25 cellular contexts compared by ENCODE assay signal in the genomic region with DNA sequence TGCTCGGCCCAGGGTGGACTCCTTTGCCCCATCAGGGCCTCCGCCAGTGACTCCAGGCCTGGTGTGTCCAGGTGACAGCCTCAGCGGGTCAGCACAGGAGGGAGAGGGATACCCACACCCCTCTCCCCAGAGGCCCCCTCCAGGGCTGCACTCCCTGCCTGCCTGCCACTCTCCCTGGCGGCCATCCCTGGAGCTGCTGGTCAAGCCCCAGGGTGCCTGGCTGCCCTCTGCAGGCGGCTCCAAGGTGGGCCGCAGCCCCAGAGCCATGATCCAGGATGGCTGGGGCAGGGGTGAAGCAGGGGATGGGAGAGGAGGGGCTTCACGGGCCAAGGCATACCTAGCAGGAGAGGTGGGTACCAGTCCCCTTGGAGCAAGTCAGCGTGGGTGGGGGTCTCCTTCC. TPM values are rescaled to one million over a fixed set of nuclear protein-coding genes. Genes with fewer than 3 reads are reported as not detected.
DNase-seq lines count a peak whose midpoint lies in the region; FAIRE-seq and TF ChIP-seq lines count a peak whose summit lies in the region.
"Had no signal": no experiment of that assay in that cellular context is flagged by ENCODE, and none has a peak within 500 bp of the region (broad histone marks: within the 10 kb centered on the region; RNA-seq: fewer than 3 reads in every experiment).

No MANE protein-coding gene starts in this region.

- H3K27me3 Mint-ChIP-seq in H9 (ENCODE audit: low read depth) = peaks cover 8% of the 10 kb centered on the region
- H3K27me3 Mint-ChIP-seq in astrocyte (ENCODE audit: low read depth, unreplicated experiment) = no peaks in the 10 kb centered on the region
- H3K27me3 Mint-ChIP-seq: naive thymus-derived CD4-positive, alpha-beta T cell; stimulated activated naive CD8-positive, alpha-beta T cell treated with anti-CD3 and anti-CD28 coated beads, Interleukin-15, Interleukin-2, amounts not matched to agents 100 ng/mL and 50 ng/mL, for 24 hours had no signal

- H3K4me1 ChIP-seq in H9 (ENCODE audit: insufficient read depth, low read length) = no peaks in the 10 kb centered on the region; the same call in 1 of the 2 replicates
- peaks cover 43% of the 10 kb centered on the region for H3K4me1 ChIP-seq in astrocyte (ENCODE audit: insufficient read depth, low read length)
- H3K4me1 ChIP-seq: parathyroid adenoma had no signal

- peaks cover 8 to 18% of the 10 kb centered on the region in 2 experiments for H3K4me1 Mint-ChIP-seq in H9
- peaks cover 2% of the 10 kb centered on the region for H3K4me1 Mint-ChIP-seq in astrocyte (ENCODE audit: low read depth, unreplicated experiment)

- intact Hi-C loops in cardiac septum (cut with DNase I) = no loop called here

- peaks cover 6% of the 10 kb centered on the region; the same call in 1 of the 2 replicates for H3K27me3 ChIP-seq in H9 (ENCODE audit: insufficient read depth, low read length)
- no peaks in the 10 kb centered on the region for H3K27me3 ChIP-seq in astrocyte (ENCODE audit: insufficient read depth, low read length)
- H3K27me3 ChIP-seq in layer of hippocampus (ENCODE audit: control insufficient read depth, insufficient read depth, low read length) = no peaks in the 10 kb centered on the region
- H3K27me3 ChIP-seq: sigmoid colon, upper lobe of left lung had no signal

- peaks cover 0 to 4% (median 0%) of the 10 kb centered on the region in 3 experiments; a peak in 2 of 7 replicates for H3K36me3 Mint-ChIP-seq in H9 (ENCODE audit: insufficient read depth in 1 of 3, low read depth in 3 of 3)
- peaks cover 2% of the 10 kb centered on the region for H3K36me3 Mint-ChIP-seq in astrocyte (ENCODE audit: low read depth, unreplicated experiment)

- no peak overlapping the region for H3K27ac Mint-ChIP-seq in H9
- no peak overlapping the region for H3K27ac Mint-ChIP-seq in astrocyte (ENCODE audit: unreplicated experiment)
- H3K27ac Mint-ChIP-seq: CD4-positive, alpha-beta T cell; naive thymus-derived CD4-positive, alpha-beta T cell; stimulated activated naive CD8-positive, alpha-beta T cell treated with anti-CD3 and anti-CD28 coated beads, Interleukin-15, Interleukin-2, amounts not matched to agents 100 ng/mL and 50 ng/mL, for 24 hours had no signal

- WGBS in H9 (ENCODE audit: extremely low coverage, insufficient read length, low lambda C conversion rate) = no CpG with 5 or more reads among the region's 8 CpGs

- H3K4me3 Mint-ChIP-seq in H9 = no peak overlapping the region
- H3K4me3 Mint-ChIP-seq in astrocyte (ENCODE audit: unreplicated experiment) = no peak overlapping the region
- H3K4me3 Mint-ChIP-seq: CD4-positive, alpha-beta T cell; stimulated activated naive CD8-positive, alpha-beta T cell treated with anti-CD3 and anti-CD28 coated beads, Interleukin-15, Interleukin-2, amounts not matched to agents 100 ng/mL and 50 ng/mL, for 24 hours had no signal

- H3K79me2 ChIP-seq in H9 (ENCODE audit: insufficient read depth, low read length) (no peaks in the 10 kb centered on the region), astrocyte (ENCODE audit: insufficient read depth, low read length) (peaks cover 66% of the 10 kb centered on the region)
- H3K79me2 ChIP-seq: parathyroid adenoma had no signal

- no peak overlapping the region for H3K56ac ChIP-seq in H9 (ENCODE audit: insufficient read length, low read depth, low read length)

- H4K8ac ChIP-seq in H9 (replicated peaks; ENCODE audit: insufficient read length, low read depth, low read length) = no peak overlapping the region

- H4K20me1 ChIP-seq in H9 (ENCODE audit: control insufficient read depth, insufficient read depth, insufficient read length) (no peaks in the 10 kb centered on the region), astrocyte (ENCODE audit: insufficient read depth, low read length) (peaks cover 73% of the 10 kb centered on the region)

- DNase-seq in H9 (no peak), astrocyte (ENCODE audit: low read depth) (no peak), retinal pigment epithelial cell (ENCODE audit: low read depth) (no peak), DMS79 treated with DMSO at 0.1 percent for 48 hours (lab: John Stamatoyannopoulos, UW) (no peak), SHP77 treated with DMSO at 0.1 percent for 48 hours (lab: John Stamatoyannopoulos, UW) (no peak), superior temporal gyrus (ENCODE audit: extremely low spot score) (no peak), cardiac septum (ENCODE audit: low spot score) (no peak)
- DNase-seq: activated CD4-positive, alpha-beta T cell treated with anti-CD3 and anti-CD28 coated beads for 4 hours; activated naive CD4-positive, alpha-beta T cell treated with anti-CD3 and anti-CD28 coated beads, Interleukin-2, amount 50 U/mL, for 16 hours; activated T-cell treated with anti-CD3 and anti-CD28 coated beads, Interleukin-2, amount 50 U/mL, for 48 hours; CD4-positive, alpha-beta T cell; erythroblast; H7; naive thymus-derived CD4-positive, alpha-beta T cell; NCI-H1092; NCI-H187 treated with DMSO at 0.1 percent for 48 hours; NCI-H526; RPMI8226; sigmoid colon had no signal

- H3K27ac ChIP-seq in H9 (ENCODE audit: insufficient read length, low read depth, low read length) (no peak overlapping the region), astrocyte (ENCODE audit: low read depth, low read length) (no peak overlapping the region), layer of hippocampus (ENCODE audit: low read depth, low read length) (peak overlapping the region; percentile 88)
- H3K27ac ChIP-seq: HL-60, parathyroid adenoma, sigmoid colon, upper lobe of left lung had no signal

- peaks cover 3% of the 10 kb centered on the region for H3K23me2 ChIP-seq in H9 (ENCODE audit: insufficient read length, low read depth, low read length, poor library complexity, severe bottlenecking)

- H3K9ac ChIP-seq in H9 (ENCODE audit: extremely low read depth, insufficient read length, low read length) = no peak overlapping the region
- no peak overlapping the region for H3K9ac ChIP-seq in astrocyte (ENCODE audit: low read length)
- H3K9ac ChIP-seq: parathyroid adenoma had no signal

- H2AFZ ChIP-seq in H9 (ENCODE audit: low read length) (no peak overlapping the region), astrocyte (ENCODE audit: low read depth, low read length) (no peak overlapping the region)
- H2AFZ ChIP-seq: parathyroid adenoma had no signal

- no peak overlapping the region for H4K91ac ChIP-seq in H9 (ENCODE audit: insufficient read length, low read depth, low read length)

- TF ChIP-seq CTCF in H9 (conservative IDR thresholded peaks at IDR 0.05) (peak; percentile 25; the same call in 1 of the 3 replicates), astrocyte (IDR thresholded peaks at IDR 0.05; ENCODE audit: insufficient read depth, low read depth, low read length) (no peak), retinal pigment epithelial cell (conservative IDR thresholded peaks at IDR 0.05; ENCODE audit: low read depth, low read length) (peak; percentile 57)

- H3K9me3 ChIP-seq in H9 (ENCODE audit: control insufficient read depth, low read depth, low read length) = no peaks in the 10 kb centered on the region
- no peaks in the 10 kb centered on the region for H3K9me3 ChIP-seq in astrocyte (ENCODE audit: insufficient read depth, low read depth, low read length)
- H3K9me3 ChIP-seq: sigmoid colon, upper lobe of left lung had no signal

- H3K18ac ChIP-seq in H9 (ENCODE audit: insufficient read length, low read depth, low read length) = no peak overlapping the region

- no peak overlapping the region for H3K14ac ChIP-seq in H9 (ENCODE audit: insufficient read depth, low read length)

- H3K9me3 Mint-ChIP-seq in H9 (no peaks in the 10 kb centered on the region), astrocyte (ENCODE audit: unreplicated experiment) (no peaks in the 10 kb centered on the region)
- H3K9me3 Mint-ChIP-seq: CD4-positive, alpha-beta T cell; naive thymus-derived CD4-positive, alpha-beta T cell; stimulated activated naive CD8-positive, alpha-beta T cell treated with anti-CD3 and anti-CD28 coated beads, Interleukin-15, Interleukin-2, amounts not matched to agents 100 ng/mL and 50 ng/mL, for 24 hours had no signal

- no peak overlapping the region for H2AK5ac ChIP-seq in H9 (ENCODE audit: insufficient read length, low read length)

- H3K4me2 ChIP-seq in H9 (ENCODE audit: insufficient read depth, insufficient read length, low read length) (no peak overlapping the region), astrocyte (ENCODE audit: low read length) (peak overlapping the region; percentile 45)

- no peak overlapping the region for H3T11ph ChIP-seq in H9 (ENCODE audit: low read length)

- H2BK20ac ChIP-seq in H9 (ENCODE audit: low read depth, low read length, poor library complexity, severe bottlenecking) = no peak overlapping the region

- H4K5ac ChIP-seq in H9 (ENCODE audit: insufficient read length, low read depth, low read length) = no peak overlapping the region

- H3K36me3 ChIP-seq in astrocyte (ENCODE audit: insufficient read depth, low read length) = no peaks in the 10 kb centered on the region
- H3K36me3 ChIP-seq: sigmoid colon, upper lobe of left lung had no signal

- no peak overlapping the region for H2BK120ac ChIP-seq in H9 (ENCODE audit: low read depth, low read length, poor library complexity, severe bottlenecking)

- H3K79me1 ChIP-seq in H9 (ENCODE audit: insufficient read depth, low read depth, low read length, poor library complexity, severe bottlenecking) = no peaks in the 10 kb centered on the region

- no peak overlapping the region for H2BK15ac ChIP-seq in H9 (ENCODE audit: low read depth, low read length)

- no peak overlapping the region for H2BK12ac ChIP-seq in H9 (ENCODE audit: insufficient read length, low read depth, low read length)

- no peak for FAIRE-seq in astrocyte (lab: Jason Lieb, UNC)
- FAIRE-seq: G401.6 had no signal

- H2BK5ac ChIP-seq in H9 (ENCODE audit: insufficient read length, low read length) = no peak overlapping the region

- no peak overlapping the region for H3K4ac ChIP-seq in H9 (ENCODE audit: low read depth, low read length)

- H3K4me3 ChIP-seq in astrocyte (ENCODE audit: insufficient read depth, low read depth, low read length) (no peak overlapping the region), retinal pigment epithelial cell (ENCODE audit: low read length) (no peak overlapping the region)
- H3K4me3 ChIP-seq: sigmoid colon, upper lobe of left lung had no signal

- no peak overlapping the region for H3K23ac ChIP-seq in H9 (ENCODE audit: insufficient read length, low read depth, low read length)

RNA-seq across cellular contexts. Expression of a gene that starts 3.8 kb away (rescaled TPM):
- 25.8 and 26.1 TPM in 2 replicates for total RNA-seq in H9 (2021)
- 64.2 and 64.9 TPM in 2 replicates for total RNA-seq in astrocyte
- total RNA-seq in cardiac septum = 28.1 TPM

RNA-seq across cellular contexts. Expression of a gene that starts 22.0 kb away (rescaled TPM):
- total RNA-seq in H9 (2021) = 0.09 and 0.13 TPM in 2 replicates
- 0.34 and 0.38 TPM in 2 replicates for total RNA-seq in astrocyte
- 0.22 TPM for total RNA-seq in cardiac septum
- total RNA-seq: CD4-positive, alpha-beta T cell; sigmoid colon had no signal

RNA-seq across cellular contexts. Expression of a gene that starts 28.3 kb away (rescaled TPM):
- 9.4 and 14.5 TPM in 2 replicates for total RNA-seq in H9 (2021)
- 20.5 and 27.0 TPM in 2 replicates for total RNA-seq in astrocyte
- total RNA-seq in cardiac septum = 12.9 TPM

RNA-seq across cellular contexts. Expression of a gene that starts 41.8 kb away (rescaled TPM):
- total RNA-seq in H9 (2021) (11.4 and 12.4 TPM in 2 replicates), astrocyte (19.0 and 20.2 TPM in 2 replicates), cardiac septum (5.2 TPM)
